In the genomic region with DNA sequence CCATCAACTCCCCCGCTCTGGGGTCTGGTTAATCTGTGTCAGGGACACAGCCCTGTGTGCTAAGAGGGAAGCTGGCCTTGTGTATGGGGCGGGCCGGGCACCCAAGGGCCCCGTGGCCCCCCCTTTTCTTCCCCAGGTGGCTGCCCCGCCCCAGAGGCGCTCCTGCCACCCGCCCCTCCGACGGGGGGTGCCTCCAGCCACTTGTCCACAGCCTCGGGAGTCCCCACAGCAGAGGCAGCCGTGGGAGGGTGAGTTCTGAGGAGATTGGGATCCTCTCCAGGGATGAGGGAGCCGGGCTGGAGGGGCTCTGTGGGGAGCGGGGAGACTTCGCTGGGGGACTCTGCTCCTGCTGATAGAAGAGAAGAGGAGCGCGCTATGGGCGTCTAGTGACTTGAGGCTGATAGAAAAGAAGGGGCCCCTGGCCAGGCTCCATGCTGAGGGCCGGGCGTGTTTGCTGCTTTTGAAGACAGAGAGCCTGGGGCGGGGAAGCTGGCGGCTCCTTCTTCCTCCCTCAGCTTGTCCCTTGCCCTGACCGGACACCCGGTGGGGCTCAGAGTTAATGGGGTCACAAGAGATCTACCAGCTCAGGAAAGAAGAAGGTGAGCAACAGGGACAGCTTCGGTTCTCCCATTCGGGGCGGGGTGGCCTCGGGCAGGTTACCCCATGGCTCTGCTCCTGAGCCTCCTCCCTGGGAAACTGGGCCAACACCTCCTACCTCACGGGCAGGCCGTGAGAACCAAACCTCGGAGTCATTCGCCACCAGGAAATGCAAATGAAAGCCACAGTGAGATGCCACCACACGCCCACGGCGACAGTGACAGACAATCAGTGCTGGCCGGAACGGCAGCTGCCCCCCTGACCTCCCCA, we compare ENCODE assay signal across 8 cellular contexts.
DNase-seq lines count a peak whose midpoint lies in the region; ATAC-seq, FAIRE-seq and TF ChIP-seq lines count a peak whose summit lies in the region.

No MANE protein-coding gene starts in this region.

- H3K79me2 ChIP-seq in OCI-LY3 (ENCODE audit: low read length) (no peaks in the 10 kb centered on the region), OCI-LY7 (ENCODE audit: insufficient read depth, low read depth, low read length) (no peaks in the 10 kb centered on the region)

- H3K4me2 ChIP-seq in OCI-LY3 (ENCODE audit: low read length) (peak overlapping the region; percentile 88), OCI-LY7 (ENCODE audit: low read length) (no peak overlapping the region)

- TF ChIP-seq POLR2A in lower leg skin (IDR thresholded peaks at IDR 0.05) = no peak

- no peak for TF ChIP-seq CTCF in Calu3 (IDR thresholded peaks at IDR 0.05; ENCODE audit: unreplicated experiment)
- no peak for TF ChIP-seq CTCF in OCI-LY3 (IDR thresholded peaks at IDR 0.05; ENCODE audit: low read depth, low read length)
- no peak for TF ChIP-seq CTCF in pancreas (IDR thresholded peaks at IDR 0.05)
- no peak for TF ChIP-seq CTCF in OCI-LY7 (conservative IDR thresholded peaks at IDR 0.05; ENCODE audit: low read length)
- TF ChIP-seq CTCF in lower leg skin (IDR thresholded peaks at IDR 0.05) = no peak

- H3K27ac ChIP-seq in OCI-LY3 (ENCODE audit: low read length) (no peak overlapping the region), pancreas (no peak overlapping the region), OCI-LY7 (ENCODE audit: low read depth, low read length, poor library complexity, severe bottlenecking) (no peak overlapping the region)

- H3K36me3 ChIP-seq in OCI-LY3 (replicated peaks; ENCODE audit: low read depth, low read length) (no peaks in the 10 kb centered on the region), pancreas (no peaks in the 10 kb centered on the region), OCI-LY7 (ENCODE audit: insufficient read depth, low read length) (no peaks in the 10 kb centered on the region)

- CTCF ChIA-PET in Calu3 (lab: Charles Lee) (interaction anchor here (1.1 kb wide), 1 partner anchor 10 kb away, joined by 3 read pairs; no protein-coding TSS in a partner anchor), OCI-LY7 (lab: Charles Lee; ENCODE audit: unreplicated experiment) (no interaction called here)

- H3K9me2 ChIP-seq in OCI-LY7 (ENCODE audit: insufficient read depth, low read length) = no peaks in the 10 kb centered on the region

- intact Hi-C loops in Calu3 (cut with micrococcal nuclease; ENCODE audit: unreplicated experiment) (no loop called here), pancreas (cut with DNase I) (no loop called here), OCI-LY7 (cut with micrococcal nuclease; ENCODE audit: unreplicated experiment) (no loop called here), lower leg skin (cut with DNase I; ENCODE audit: low total_unique reads) (loop anchor here (5.0 to 10.0 kb wide), 2 partner anchors 199 to 1077 kb away; a partner anchor contains a TSS)

- peak overlapping the region; percentile 49 for H3K9ac ChIP-seq in OCI-LY3 (ENCODE audit: low read length)

- peaks cover 48% of the 10 kb centered on the region for H3K27me3 ChIP-seq in OCI-LY3 (ENCODE audit: low read depth, low read length)
- H3K27me3 ChIP-seq in pancreas = no peaks in the 10 kb centered on the region

- peak overlapping the region; percentile 72 for H3K4me3 ChIP-seq in OCI-LY3 (ENCODE audit: low read length)
- no peak overlapping the region for H3K4me3 ChIP-seq in pancreas
- no peak overlapping the region for H3K4me3 ChIP-seq in OCI-LY7 (ENCODE audit: low read depth, low read length, poor library complexity, severe bottlenecking)
- no peak overlapping the region for H3K4me3 ChIP-seq in lower leg skin (ENCODE audit: low read depth, poor library complexity, severe bottlenecking)

- no peaks in the 10 kb centered on the region for H3K27me3 Mint-ChIP-seq in Calu3 (ENCODE audit: unreplicated experiment)
- H3K27me3 Mint-ChIP-seq in activated naive CD8-positive, alpha-beta T cell = peaks cover 10% of the 10 kb centered on the region

- H3K9me3 Mint-ChIP-seq in Calu3 (ENCODE audit: low read depth, unreplicated experiment) = no peaks in the 10 kb centered on the region
- H3K9me3 Mint-ChIP-seq in activated naive CD8-positive, alpha-beta T cell (ENCODE audit: low read depth) = no peaks in the 10 kb centered on the region

- no peaks in the 10 kb centered on the region for H4K20me1 ChIP-seq in OCI-LY3 (ENCODE audit: insufficient read depth, low read length)
- no peaks in the 10 kb centered on the region for H4K20me1 ChIP-seq in OCI-LY7 (ENCODE audit: insufficient read depth, low read length)

- H3K4me1 Mint-ChIP-seq in Calu3 (ENCODE audit: low read depth, unreplicated experiment) = peaks cover 36% of the 10 kb centered on the region
- peaks cover 46% of the 10 kb centered on the region for H3K4me1 Mint-ChIP-seq in activated naive CD8-positive, alpha-beta T cell (ENCODE audit: low read depth)

- ATAC-seq in pancreas = peak; percentile 30 to 49 (median 42)
- ATAC-seq in GM19452 (IDR thresholded peaks at IDR 0.05; ENCODE audit: unreplicated experiment) = no peak

- H3K27ac Mint-ChIP-seq in Calu3 (ENCODE audit: unreplicated experiment) = peak overlapping the region; percentile 87
- peak overlapping the region; percentile 17 for H3K27ac Mint-ChIP-seq in activated naive CD8-positive, alpha-beta T cell

- WGBS in pancreas, 2 donors = 52 to 58% methylated on average over 36 of the region's 36 CpGs
- 38 to 39% methylated on average over 34 to 35 of the region's 36 CpGs for WGBS in lower leg skin, 2 donors

- H3K4me1 ChIP-seq in OCI-LY3 (ENCODE audit: low read length) = peaks cover 35% of the 10 kb centered on the region
- H3K4me1 ChIP-seq in pancreas = peaks cover 0 to 8% (median 0%) of the 10 kb centered on the region in 3 donors
- H3K4me1 ChIP-seq in OCI-LY7 (ENCODE audit: insufficient read depth, low read length, poor library complexity, severe bottlenecking) = no peaks in the 10 kb centered on the region

- peaks cover 24% of the 10 kb centered on the region for H3K36me3 Mint-ChIP-seq in Calu3 (ENCODE audit: insufficient read depth, unreplicated experiment)
- H3K36me3 Mint-ChIP-seq in activated naive CD8-positive, alpha-beta T cell = peaks cover 2% of the 10 kb centered on the region

- H3K9me3 ChIP-seq in OCI-LY3 (ENCODE audit: insufficient read depth, low read length) = no peaks in the 10 kb centered on the region
- H3K9me3 ChIP-seq in pancreas = no peaks in the 10 kb centered on the region
- H3K9me3 ChIP-seq in OCI-LY7 (ENCODE audit: low read length) = no peaks in the 10 kb centered on the region

- peak overlapping the region; percentile 45; the same call in 1 of the 2 replicates for H2AFZ ChIP-seq in OCI-LY3 (ENCODE audit: low read depth, low read length)
- no peak overlapping the region for H2AFZ ChIP-seq in OCI-LY7 (ENCODE audit: low read length)

- peak overlapping the region; percentile 69 for H3K4me3 Mint-ChIP-seq in Calu3 (ENCODE audit: low read depth, unreplicated experiment)
- peak overlapping the region; percentile 84 for H3K4me3 Mint-ChIP-seq in activated naive CD8-positive, alpha-beta T cell

- no TSS peak for BruUV-seq in Calu3 (replicated peaks; lab: Mats Ljungman, UMichigan)
- no TSS peak for BruUV-seq in OCI-LY7 (replicated peaks; lab: Mats Ljungman, UMichigan)

- POLR2A ChIA-PET in OCI-LY7 (lab: Charles Lee) = interaction anchor here (0.9 kb wide), 1 partner anchor 18 kb away, joined by 3 read pairs; no protein-coding TSS in a partner anchor

- DNase-seq in Calu3 (peak; percentile 52), pancreas (peak in 1 of 6 donors; percentile 18), OCI-LY7 (ENCODE audit: low spot score) (no peak), lower leg skin (ENCODE audit: low spot score in 2 of 2) (no peak), NCI-H1436 (lab: John Stamatoyannopoulos, UW) (no peak)

- FAIRE-seq in pancreas (lab: Jason Lieb, UNC) = no peak
